In the genomic region with DNA sequence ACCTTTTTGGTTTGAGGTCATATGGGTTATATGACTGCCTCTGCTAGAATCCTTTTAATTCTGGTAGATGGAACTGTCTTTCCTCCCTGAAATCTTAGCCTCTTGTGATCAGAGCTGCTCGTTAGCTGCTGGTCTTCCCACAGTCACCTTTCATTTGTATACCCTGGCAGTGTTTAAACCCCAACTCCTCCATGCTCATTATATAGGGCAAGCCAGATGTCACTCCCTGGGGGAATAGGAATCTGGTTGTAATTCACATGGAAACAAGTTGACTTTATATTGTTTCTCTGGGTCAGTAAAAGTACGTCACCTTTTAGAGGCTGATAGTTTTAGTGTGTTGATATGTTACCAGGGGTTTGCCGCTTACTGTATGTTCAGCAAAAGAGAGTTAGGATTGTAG, we compare ENCODE assay signal across 1 cellular context.
TF ChIP-seq lines count a peak whose summit lies in the region.

No MANE protein-coding gene starts in this region.

TF ChIP-seq in HEK293, 187 proteins besides CTCF, POLR2A, EP300 and RAD21 (continued from another document and continues in another):
- TF ChIP-seq ZSCAN16 (tag by site-specific recombination; IDR thresholded peaks at IDR 0.05) (no peak; the same call in 1 of the 2 replicates), ZNF19 (tag by site-specific recombination; IDR thresholded peaks at IDR 0.05; ENCODE audit: low read depth) (no peak), ZNF121 (tag by site-specific recombination; IDR thresholded peaks at IDR 0.05) (no peak), ZNF248 (tag by site-specific recombination; IDR thresholded peaks at IDR 0.05) (no peak), BCL11B (tag by site-specific recombination; IDR thresholded peaks at IDR 0.05; ENCODE audit: low read depth) (no peak), ZNF324 (tag by site-specific recombination; IDR thresholded peaks at IDR 0.05) (no peak), ZNF133 (tag by site-specific recombination; IDR thresholded peaks at IDR 0.05) (no peak), MYNN (tag by site-specific recombination; IDR thresholded peaks at IDR 0.05; ENCODE audit: borderline replicate concordance) (no peak), ZNF560 (tag by site-specific recombination; IDR thresholded peaks at IDR 0.05; ENCODE audit: borderline replicate concordance) (no peak), ZNF843 (tag by site-specific recombination; IDR thresholded peaks at IDR 0.05) (peak; percentile 77), ZNF510 (tag by site-specific recombination; IDR thresholded peaks at IDR 0.05; ENCODE audit: insufficient replicate concordance) (no peak), ZNF157 (tag by site-specific recombination; IDR thresholded peaks at IDR 0.05) (no peak), SETDB1 (IDR thresholded peaks at IDR 0.05; ENCODE audit: insufficient read length, low read length) (no peak), ZNF664 (tag by site-specific recombination; IDR thresholded peaks at IDR 0.05) (0 out of 2 replicates have a peak, but pooled peaks have one; percentile 3), ZFP41 (tag by site-specific recombination; IDR thresholded peaks at IDR 0.05; ENCODE audit: borderline replicate concordance) (no peak), ZNF155 (tag by site-specific recombination; IDR thresholded peaks at IDR 0.05) (no peak), ZBTB1 (tag by site-specific recombination; IDR thresholded peaks at IDR 0.05) (no peak), ZNF302 (tag by site-specific recombination; IDR thresholded peaks at IDR 0.05; ENCODE audit: low read depth) (no peak), ZNF660 (tag by site-specific recombination; IDR thresholded peaks at IDR 0.05) (no peak), ZNF426 (tag by site-specific recombination; IDR thresholded peaks at IDR 0.05) (no peak), ZNF140 (tag by site-specific recombination; IDR thresholded peaks at IDR 0.05) (no peak), ZNF830 (tag by site-specific recombination; IDR thresholded peaks at IDR 0.05; ENCODE audit: low read depth) (no peak), OSR2 (tag by site-specific recombination; IDR thresholded peaks at IDR 0.05) (peak; percentile 82), PRDM1 (tag by site-specific recombination; IDR thresholded peaks at IDR 0.05) (no peak), ZNF24 (tag by site-specific recombination; IDR thresholded peaks at IDR 0.05) (no peak), GLIS2 (tag by site-specific recombination; IDR thresholded peaks at IDR 0.05) (no peak), ZNF211 (tag by site-specific recombination; IDR thresholded peaks at IDR 0.05; ENCODE audit: low read depth) (no peak), HOXC10 (CRISPR knock-in tag; IDR thresholded peaks at IDR 0.05) (no peak), ZNF132 (tag by site-specific recombination; IDR thresholded peaks at IDR 0.05; ENCODE audit: borderline replicate concordance) (no peak), TRIM28 (IDR thresholded peaks at IDR 0.05; ENCODE audit: borderline replicate concordance, low read length) (no peak), FEZF1 (tag by site-specific recombination; IDR thresholded peaks at IDR 0.05) (peak; percentile 52), ZNF221 (tag by site-specific recombination; IDR thresholded peaks at IDR 0.05; ENCODE audit: borderline replicate concordance) (no peak), ZNF791 (tag by site-specific recombination; IDR thresholded peaks at IDR 0.05) (no peak), SP3 (tag by site-specific recombination; IDR thresholded peaks at IDR 0.05) (no peak), ZNF530 (tag by site-specific recombination; IDR thresholded peaks at IDR 0.05; ENCODE audit: low read depth) (no peak), ZNF837 (tag by site-specific recombination; IDR thresholded peaks at IDR 0.05) (no peak), ZNF549 (tag by site-specific recombination; IDR thresholded peaks at IDR 0.05) (no peak), ZNF394 (tag by site-specific recombination; IDR thresholded peaks at IDR 0.05; ENCODE audit: borderline replicate concordance) (no peak)
- TF ChIP-seq, protein P1, sequence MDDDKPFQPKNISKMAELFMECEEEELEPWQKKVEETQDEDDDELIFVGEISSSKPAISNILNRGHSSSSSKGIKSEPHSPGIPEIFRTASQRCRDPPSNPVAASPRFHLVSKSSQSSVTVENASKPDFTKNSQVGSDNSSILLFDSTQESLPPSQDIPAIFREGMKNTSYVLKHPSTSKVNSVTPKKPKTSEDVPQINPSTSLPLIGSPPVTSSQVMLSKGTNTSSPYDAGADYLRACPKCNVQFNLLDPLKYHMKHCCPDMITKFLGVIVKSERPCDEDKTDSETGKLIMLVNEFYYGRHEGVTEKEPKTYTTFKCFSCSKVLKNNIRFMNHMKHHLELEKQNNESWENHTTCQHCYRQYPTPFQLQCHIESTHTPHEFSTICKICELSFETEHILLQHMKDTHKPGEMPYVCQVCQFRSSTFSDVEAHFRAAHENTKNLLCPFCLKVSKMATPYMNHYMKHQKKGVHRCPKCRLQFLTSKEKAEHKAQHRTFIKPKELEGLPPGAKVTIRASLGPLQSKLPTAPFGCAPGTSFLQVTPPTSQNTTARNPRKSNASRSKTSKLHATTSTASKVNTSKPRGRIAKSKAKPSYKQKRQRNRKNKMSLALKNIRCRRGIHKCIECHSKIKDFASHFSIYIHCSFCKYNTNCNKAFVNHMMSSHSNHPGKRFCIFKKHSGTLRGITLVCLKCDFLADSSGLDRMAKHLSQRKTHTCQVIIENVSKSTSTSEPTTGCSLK (tag by site-specific recombination; IDR thresholded peaks at IDR 0.05), result no peak
- TF ChIP-seq, protein P2, sequence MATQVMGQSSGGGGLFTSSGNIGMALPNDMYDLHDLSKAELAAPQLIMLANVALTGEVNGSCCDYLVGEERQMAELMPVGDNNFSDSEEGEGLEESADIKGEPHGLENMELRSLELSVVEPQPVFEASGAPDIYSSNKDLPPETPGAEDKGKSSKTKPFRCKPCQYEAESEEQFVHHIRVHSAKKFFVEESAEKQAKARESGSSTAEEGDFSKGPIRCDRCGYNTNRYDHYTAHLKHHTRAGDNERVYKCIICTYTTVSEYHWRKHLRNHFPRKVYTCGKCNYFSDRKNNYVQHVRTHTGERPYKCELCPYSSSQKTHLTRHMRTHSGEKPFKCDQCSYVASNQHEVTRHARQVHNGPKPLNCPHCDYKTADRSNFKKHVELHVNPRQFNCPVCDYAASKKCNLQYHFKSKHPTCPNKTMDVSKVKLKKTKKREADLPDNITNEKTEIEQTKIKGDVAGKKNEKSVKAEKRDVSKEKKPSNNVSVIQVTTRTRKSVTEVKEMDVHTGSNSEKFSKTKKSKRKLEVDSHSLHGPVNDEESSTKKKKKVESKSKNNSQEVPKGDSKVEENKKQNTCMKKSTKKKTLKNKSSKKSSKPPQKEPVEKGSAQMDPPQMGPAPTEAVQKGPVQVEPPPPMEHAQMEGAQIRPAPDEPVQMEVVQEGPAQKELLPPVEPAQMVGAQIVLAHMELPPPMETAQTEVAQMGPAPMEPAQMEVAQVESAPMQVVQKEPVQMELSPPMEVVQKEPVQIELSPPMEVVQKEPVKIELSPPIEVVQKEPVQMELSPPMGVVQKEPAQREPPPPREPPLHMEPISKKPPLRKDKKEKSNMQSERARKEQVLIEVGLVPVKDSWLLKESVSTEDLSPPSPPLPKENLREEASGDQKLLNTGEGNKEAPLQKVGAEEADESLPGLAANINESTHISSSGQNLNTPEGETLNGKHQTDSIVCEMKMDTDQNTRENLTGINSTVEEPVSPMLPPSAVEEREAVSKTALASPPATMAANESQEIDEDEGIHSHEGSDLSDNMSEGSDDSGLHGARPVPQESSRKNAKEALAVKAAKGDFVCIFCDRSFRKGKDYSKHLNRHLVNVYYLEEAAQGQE (tag by site-specific recombination; IDR thresholded peaks at IDR 0.05), result no peak
- TF ChIP-seq, protein P3, sequence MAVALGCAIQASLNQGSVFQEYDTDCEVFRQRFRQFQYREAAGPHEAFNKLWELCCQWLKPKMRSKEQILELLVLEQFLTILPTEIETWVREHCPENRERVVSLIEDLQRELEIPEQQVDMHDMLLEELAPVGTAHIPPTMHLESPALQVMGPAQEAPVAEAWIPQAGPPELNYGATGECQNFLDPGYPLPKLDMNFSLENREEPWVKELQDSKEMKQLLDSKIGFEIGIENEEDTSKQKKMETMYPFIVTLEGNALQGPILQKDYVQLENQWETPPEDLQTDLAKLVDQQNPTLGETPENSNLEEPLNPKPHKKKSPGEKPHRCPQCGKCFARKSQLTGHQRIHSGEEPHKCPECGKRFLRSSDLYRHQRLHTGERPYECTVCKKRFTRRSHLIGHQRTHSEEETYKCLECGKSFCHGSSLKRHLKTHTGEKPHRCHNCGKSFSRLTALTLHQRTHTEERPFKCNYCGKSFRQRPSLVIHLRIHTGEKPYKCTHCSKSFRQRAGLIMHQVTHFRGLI (tag by site-specific recombination; IDR thresholded peaks at IDR 0.05), result no peak
- TF ChIP-seq, protein P4, sequence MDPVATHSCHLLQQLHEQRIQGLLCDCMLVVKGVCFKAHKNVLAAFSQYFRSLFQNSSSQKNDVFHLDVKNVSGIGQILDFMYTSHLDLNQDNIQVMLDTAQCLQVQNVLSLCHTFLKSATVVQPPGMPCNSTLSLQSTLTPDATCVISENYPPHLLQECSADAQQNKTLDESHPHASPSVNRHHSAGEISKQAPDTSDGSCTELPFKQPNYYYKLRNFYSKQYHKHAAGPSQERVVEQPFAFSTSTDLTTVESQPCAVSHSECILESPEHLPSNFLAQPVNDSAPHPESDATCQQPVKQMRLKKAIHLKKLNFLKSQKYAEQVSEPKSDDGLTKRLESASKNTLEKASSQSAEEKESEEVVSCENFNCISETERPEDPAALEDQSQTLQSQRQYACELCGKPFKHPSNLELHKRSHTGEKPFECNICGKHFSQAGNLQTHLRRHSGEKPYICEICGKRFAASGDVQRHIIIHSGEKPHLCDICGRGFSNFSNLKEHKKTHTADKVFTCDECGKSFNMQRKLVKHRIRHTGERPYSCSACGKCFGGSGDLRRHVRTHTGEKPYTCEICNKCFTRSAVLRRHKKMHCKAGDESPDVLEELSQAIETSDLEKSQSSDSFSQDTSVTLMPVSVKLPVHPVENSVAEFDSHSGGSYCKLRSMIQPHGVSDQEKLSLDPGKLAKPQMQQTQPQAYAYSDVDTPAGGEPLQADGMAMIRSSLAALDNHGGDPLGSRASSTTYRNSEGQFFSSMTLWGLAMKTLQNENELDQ (tag by site-specific recombination; IDR thresholded peaks at IDR 0.05; ENCODE audit: low read depth), result no peak
- TF ChIP-seq, protein P5, sequence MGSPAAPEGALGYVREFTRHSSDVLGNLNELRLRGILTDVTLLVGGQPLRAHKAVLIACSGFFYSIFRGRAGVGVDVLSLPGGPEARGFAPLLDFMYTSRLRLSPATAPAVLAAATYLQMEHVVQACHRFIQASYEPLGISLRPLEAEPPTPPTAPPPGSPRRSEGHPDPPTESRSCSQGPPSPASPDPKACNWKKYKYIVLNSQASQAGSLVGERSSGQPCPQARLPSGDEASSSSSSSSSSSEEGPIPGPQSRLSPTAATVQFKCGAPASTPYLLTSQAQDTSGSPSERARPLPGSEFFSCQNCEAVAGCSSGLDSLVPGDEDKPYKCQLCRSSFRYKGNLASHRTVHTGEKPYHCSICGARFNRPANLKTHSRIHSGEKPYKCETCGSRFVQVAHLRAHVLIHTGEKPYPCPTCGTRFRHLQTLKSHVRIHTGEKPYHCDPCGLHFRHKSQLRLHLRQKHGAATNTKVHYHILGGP (tag by site-specific recombination; IDR thresholded peaks at IDR 0.05), result no peak
- TF ChIP-seq, protein P6, sequence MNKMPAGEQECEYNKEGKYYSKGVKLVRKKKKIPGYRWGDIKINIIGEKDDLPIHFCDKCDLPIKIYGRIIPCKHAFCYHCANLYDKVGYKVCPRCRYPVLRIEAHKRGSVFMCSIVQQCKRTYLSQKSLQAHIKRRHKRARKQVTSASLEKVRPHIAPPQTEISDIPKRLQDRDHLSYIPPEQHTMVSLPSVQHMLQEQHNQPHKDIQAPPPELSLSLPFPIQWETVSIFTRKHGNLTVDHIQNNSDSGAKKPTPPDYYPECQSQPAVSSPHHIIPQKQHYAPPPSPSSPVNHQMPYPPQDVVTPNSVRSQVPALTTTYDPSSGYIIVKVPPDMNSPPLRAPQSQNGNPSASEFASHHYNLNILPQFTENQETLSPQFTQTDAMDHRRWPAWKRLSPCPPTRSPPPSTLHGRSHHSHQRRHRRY (tag by site-specific recombination; IDR thresholded peaks at IDR 0.05), result no peak
- TF ChIP-seq, protein P7, sequence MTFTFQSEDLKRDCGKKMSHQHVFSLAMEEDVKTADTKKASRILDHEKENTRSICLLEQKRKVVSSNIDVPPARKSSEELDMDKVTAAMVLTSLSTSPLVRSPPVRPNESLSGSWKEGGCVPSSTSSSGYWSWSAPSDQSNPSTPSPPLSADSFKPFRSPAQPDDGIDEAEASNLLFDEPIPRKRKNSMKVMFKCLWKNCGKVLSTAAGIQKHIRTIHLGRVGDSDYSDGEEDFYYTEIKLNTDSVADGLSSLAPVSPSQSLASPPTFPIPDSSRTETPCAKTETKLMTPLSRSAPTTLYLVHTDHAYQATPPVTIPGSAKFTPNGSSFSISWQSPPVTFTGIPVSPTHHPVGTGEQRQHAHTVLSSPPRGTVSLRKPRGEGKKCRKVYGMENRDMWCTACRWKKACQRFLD (tag by site-specific recombination; IDR thresholded peaks at IDR 0.05), result no peak
- TF ChIP-seq, protein P8, sequence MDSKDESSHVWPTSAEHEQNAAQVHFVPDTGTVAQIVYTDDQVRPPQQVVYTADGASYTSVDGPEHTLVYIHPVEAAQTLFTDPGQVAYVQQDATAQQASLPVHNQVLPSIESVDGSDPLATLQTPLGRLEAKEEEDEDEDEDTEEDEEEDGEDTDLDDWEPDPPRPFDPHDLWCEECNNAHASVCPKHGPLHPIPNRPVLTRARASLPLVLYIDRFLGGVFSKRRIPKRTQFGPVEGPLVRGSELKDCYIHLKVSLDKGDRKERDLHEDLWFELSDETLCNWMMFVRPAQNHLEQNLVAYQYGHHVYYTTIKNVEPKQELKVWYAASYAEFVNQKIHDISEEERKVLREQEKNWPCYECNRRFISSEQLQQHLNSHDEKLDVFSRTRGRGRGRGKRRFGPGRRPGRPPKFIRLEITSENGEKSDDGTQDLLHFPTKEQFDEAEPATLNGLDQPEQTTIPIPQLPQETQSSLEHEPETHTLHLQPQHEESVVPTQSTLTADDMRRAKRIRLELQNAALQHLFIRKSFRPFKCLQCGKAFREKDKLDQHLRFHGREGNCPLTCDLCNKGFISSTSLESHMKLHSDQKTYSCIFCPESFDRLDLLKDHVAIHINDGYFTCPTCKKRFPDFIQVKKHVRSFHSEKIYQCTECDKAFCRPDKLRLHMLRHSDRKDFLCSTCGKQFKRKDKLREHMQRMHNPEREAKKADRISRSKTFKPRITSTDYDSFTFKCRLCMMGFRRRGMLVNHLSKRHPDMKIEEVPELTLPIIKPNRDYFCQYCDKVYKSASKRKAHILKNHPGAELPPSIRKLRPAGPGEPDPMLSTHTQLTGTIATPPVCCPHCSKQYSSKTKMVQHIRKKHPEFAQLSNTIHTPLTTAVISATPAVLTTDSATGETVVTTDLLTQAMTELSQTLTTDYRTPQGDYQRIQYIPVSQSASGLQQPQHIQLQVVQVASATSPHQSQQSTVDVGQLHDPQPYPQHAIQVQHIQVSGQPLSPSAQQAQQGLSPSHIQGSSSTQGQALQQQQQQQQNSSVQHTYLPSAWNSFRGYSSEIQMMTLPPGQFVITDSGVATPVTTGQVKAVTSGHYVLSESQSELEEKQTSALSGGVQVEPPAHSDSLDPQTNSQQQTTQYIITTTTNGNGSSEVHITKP (tag by site-specific recombination; IDR thresholded peaks at IDR 0.05), result no peak
- TF ChIP-seq, protein P9, sequence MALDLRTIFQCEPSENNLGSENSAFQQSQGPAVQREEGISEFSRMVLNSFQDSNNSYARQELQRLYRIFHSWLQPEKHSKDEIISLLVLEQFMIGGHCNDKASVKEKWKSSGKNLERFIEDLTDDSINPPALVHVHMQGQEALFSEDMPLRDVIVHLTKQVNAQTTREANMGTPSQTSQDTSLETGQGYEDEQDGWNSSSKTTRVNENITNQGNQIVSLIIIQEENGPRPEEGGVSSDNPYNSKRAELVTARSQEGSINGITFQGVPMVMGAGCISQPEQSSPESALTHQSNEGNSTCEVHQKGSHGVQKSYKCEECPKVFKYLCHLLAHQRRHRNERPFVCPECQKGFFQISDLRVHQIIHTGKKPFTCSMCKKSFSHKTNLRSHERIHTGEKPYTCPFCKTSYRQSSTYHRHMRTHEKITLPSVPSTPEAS (tag by site-specific recombination; IDR thresholded peaks at IDR 0.05), result no peak
